In the genomic region with DNA sequence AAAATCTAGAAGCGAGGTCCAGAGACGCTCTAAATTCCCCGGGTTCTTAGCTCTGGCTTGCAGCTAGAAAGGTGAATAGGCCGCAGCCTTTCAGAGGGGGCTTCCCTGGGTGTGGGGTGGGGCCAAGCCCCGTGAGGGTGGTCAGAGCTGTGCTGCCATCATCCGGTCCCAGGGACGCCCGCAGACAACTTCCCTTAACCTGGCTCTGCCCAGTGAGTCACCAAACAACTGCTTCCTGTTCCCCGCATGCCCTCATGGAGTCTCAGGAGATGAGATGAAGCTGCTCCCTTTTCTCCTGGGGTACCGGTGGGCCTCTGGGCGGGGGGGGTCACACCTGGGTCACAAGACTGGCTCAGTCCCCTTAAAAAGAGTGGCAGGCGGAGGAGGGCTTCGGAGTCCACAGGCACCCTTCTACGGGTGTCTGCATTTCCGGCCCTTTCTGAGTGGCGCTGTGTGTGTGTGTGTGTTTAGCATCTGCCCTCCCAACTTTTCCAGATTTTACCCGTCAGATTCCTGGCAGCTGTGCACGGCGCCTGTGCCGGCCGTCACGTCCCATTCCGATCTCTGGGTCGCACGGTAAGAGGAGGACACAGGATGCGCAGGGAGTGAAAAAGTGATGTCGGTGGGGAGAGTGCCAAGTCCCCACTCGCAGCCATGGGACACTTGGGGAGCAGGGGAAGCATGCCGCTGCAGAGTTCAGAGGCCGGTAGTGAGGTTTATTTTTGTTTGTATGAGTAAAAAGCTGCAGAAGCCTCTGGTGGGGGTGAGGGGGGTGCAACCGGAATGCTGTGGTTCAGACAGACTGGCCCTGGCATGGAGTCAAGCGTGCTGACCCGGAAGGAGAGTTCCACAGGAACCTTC, we compare ENCODE assay signal across 10 cellular contexts. TPM values are rescaled to one million over a fixed set of nuclear protein-coding genes. Genes with fewer than 3 reads are reported as not detected.
A peak's percentile ranks its signal among the peaks of the same experiment; 100 is the strongest.
DNase-seq lines count a peak whose midpoint lies in the region; ATAC-seq and TF ChIP-seq lines count a peak whose summit lies in the region.
"Had no signal": no experiment of that assay in that cellular context is flagged by ENCODE, and none has a peak within 500 bp of the region (broad histone marks: within the 10 kb centered on the region; RNA-seq: fewer than 3 reads in every experiment).

No MANE protein-coding gene starts in this region.

- H2AFZ ChIP-seq in fibroblast of lung (ENCODE audit: low read length): no peak overlapping the region
- no peak overlapping the region for H2AFZ ChIP-seq in parathyroid adenoma

- H3K4me2 ChIP-seq in fibroblast of lung (ENCODE audit: extremely low read depth, insufficient read depth, low read length): peak overlapping the region; percentile 51
- H3K4me2 ChIP-seq in parathyroid adenoma (ENCODE audit: low read length): no peak overlapping the region

- no peak for ATAC-seq in HG03175 (IDR thresholded peaks at IDR 0.05; ENCODE audit: unreplicated experiment)
- no peak for ATAC-seq in HG03280 (IDR thresholded peaks at IDR 0.05; ENCODE audit: unreplicated experiment)
- ATAC-seq in HG02973 (IDR thresholded peaks at IDR 0.05; ENCODE audit: unreplicated experiment): no peak
- ATAC-seq in GM18870 (IDR thresholded peaks at IDR 0.05; ENCODE audit: unreplicated experiment): no peak
- ATAC-seq: Panc1 had no signal

- H3K9me3 ChIP-seq in Peyer's patch (no peaks in the 10 kb centered on the region), fibroblast of lung (ENCODE audit: control insufficient read depth, insufficient read depth, low read depth, low read length) (no peaks in the 10 kb centered on the region), parathyroid adenoma (ENCODE audit: control insufficient read depth, low read length) (no peaks in the 10 kb centered on the region)

- H3K4me1 ChIP-seq in Peyer's patch (peaks cover 2 to 47% (median 17%) of the 10 kb centered on the region in 4 donors), fibroblast of lung (ENCODE audit: control insufficient read depth, extremely low read depth, insufficient read depth, low read length) (peaks cover 66% of the 10 kb centered on the region), parathyroid adenoma (peaks cover 5% of the 10 kb centered on the region)

- H3K79me2 ChIP-seq in fibroblast of lung (ENCODE audit: control insufficient read depth, insufficient read depth, low read length) (no peaks in the 10 kb centered on the region), parathyroid adenoma (no peaks in the 10 kb centered on the region)

- H3K27me3 ChIP-seq in Peyer's patch (no peaks in the 10 kb centered on the region), fibroblast of lung (ENCODE audit: control insufficient read depth, insufficient read depth, low read length) (no peaks in the 10 kb centered on the region), parathyroid adenoma (ENCODE audit: control insufficient read depth, insufficient read depth, low read length) (no peaks in the 10 kb centered on the region)

- H3K36me3 ChIP-seq in Peyer's patch (no peaks in the 10 kb centered on the region), fibroblast of lung (ENCODE audit: control insufficient read depth, insufficient read depth, low read length) (peaks cover 3% of the 10 kb centered on the region), parathyroid adenoma (ENCODE audit: control insufficient read depth, insufficient read depth, low read length) (no peaks in the 10 kb centered on the region)

- peak overlapping the region; percentile 68 for H3K9ac ChIP-seq in fibroblast of lung (ENCODE audit: insufficient read depth, low read length)
- no peak overlapping the region for H3K9ac ChIP-seq in parathyroid adenoma

- H4K20me1 ChIP-seq in fibroblast of lung (ENCODE audit: control insufficient read depth, extremely low read depth, insufficient read depth, low read length): no peaks in the 10 kb centered on the region

- H3K4me3 ChIP-seq in Peyer's patch (no peak overlapping the region), fibroblast of lung (replicated peaks in 1 of 4; ENCODE audit: control extremely low read depth in 1 of 4, insufficient read depth in 1 of 4, low read depth in 3 of 4, low read length in 4 of 4) (no peak overlapping the region), parathyroid adenoma (ENCODE audit: low read depth, low read length) (no peak overlapping the region)

- no peak for TF ChIP-seq POLR2A in Peyer's patch (IDR thresholded peaks at IDR 0.05)

- no peak for TF ChIP-seq CTCF in Peyer's patch (IDR thresholded peaks at IDR 0.05)
- TF ChIP-seq CTCF in fibroblast of lung (conservative IDR thresholded peaks at IDR 0.05 in 1 of 2, IDR thresholded peaks at IDR 0.05 in 1 of 2; ENCODE audit: low read depth in 1 of 2, low read length in 2 of 2): peak in 1 of 2 donors; percentile 16
- no peak for TF ChIP-seq CTCF in parathyroid adenoma (IDR thresholded peaks at IDR 0.05)

- DNase-seq in Daoy (ENCODE audit: low read depth) (peak; percentile 73), Peyer's patch (peak in 1 of 3 donors; percentile 53), fibroblast of lung (ENCODE audit: low read depth in 2 of 2) (peak; percentile 76 to 87)
- DNase-seq: activated gamma-delta T cell treated with Interleukin-2 at 50 U/mL for 16 hours had no signal

- H3K27ac ChIP-seq in Peyer's patch: peak overlapping the region; percentile 63 to 94 (median 70)
- H3K27ac ChIP-seq in fibroblast of lung (ENCODE audit: insufficient read depth, low read length): peak overlapping the region; percentile 96
- H3K27ac ChIP-seq in parathyroid adenoma: peak overlapping the region; percentile 73

RNA-seq across cellular contexts. Expression of gene HIC1, which starts 16.7 kb away (rescaled TPM):
- 10.4 and 12.2 TPM in 2 replicates for total RNA-seq in Daoy (2014; rRNA removed; shearing (Covaris generic))
- total RNA-seq in Peyer's patch (10 to 100 TPM in 2 of 4 donors, 1 to 10 TPM in 2; 6.8 to 40.4 (median 12.8) TPM), fibroblast of lung (29.1 and 30.0 TPM in 2 replicates)
- polyA plus RNA-seq in fibroblast of lung: 8.2 and 11.3 TPM in 2 replicates
- 31.7 and 32.0 TPM in 2 replicates for polyA plus RNA-seq in fibroblast of lung (2012)
- polyA minus RNA-seq in fibroblast of lung (ENCODE audit: low replicate concordance): 14.0 and 15.0 TPM in 2 replicates

RNA-seq across cellular contexts. Expression of gene OVCA2, which starts 29.8 kb away (rescaled TPM):
- 83.3 and 93.3 TPM in 2 replicates for total RNA-seq in Daoy (2014; rRNA removed; shearing (Covaris generic))
- total RNA-seq in Peyer's patch (10 to 100 TPM; 32.4 to 49.0 (median 37.8) TPM), fibroblast of lung (40.6 and 41.1 TPM in 2 replicates)
- 27.9 and 41.8 TPM in 2 replicates for polyA plus RNA-seq in fibroblast of lung
- polyA plus RNA-seq in fibroblast of lung (2012): 21.1 and 44.6 TPM in 2 replicates
- 17.5 and 21.0 TPM in 2 replicates for polyA minus RNA-seq in fibroblast of lung (ENCODE audit: low replicate concordance)

RNA-seq across cellular contexts. Expression of gene DPH1, which starts 41.7 kb away (rescaled TPM):
- total RNA-seq in Daoy (2014; rRNA removed; shearing (Covaris generic)): 45.2 TPM in 2 replicates
- total RNA-seq in Peyer's patch (100 to 1,000 TPM in 1 of 4 donors, 10 to 100 TPM in 3; 25.9 to 130 (median 64.5) TPM), fibroblast of lung (21.3 and 23.1 TPM in 2 replicates)
- 28.5 and 31.3 TPM in 2 replicates for polyA plus RNA-seq in fibroblast of lung
- polyA plus RNA-seq in fibroblast of lung (2012): 33.4 and 34.1 TPM in 2 replicates
- 194 and 205 TPM in 2 replicates for polyA minus RNA-seq in fibroblast of lung (ENCODE audit: low replicate concordance)

RNA-seq across cellular contexts. Expression of gene RTN4RL1, which starts 46.5 kb away (rescaled TPM):
- 0.83 TPM in 1 of 2 replicates, not detected in the other for total RNA-seq in Daoy (2014; rRNA removed; shearing (Covaris generic))
- not detected for total RNA-seq in Peyer's patch
- 0.51 and 0.83 TPM in 2 replicates for total RNA-seq in fibroblast of lung
- 0.14 and 0.39 TPM in 2 replicates for polyA plus RNA-seq in fibroblast of lung
- 0.40 and 0.76 TPM in 2 replicates for polyA plus RNA-seq in fibroblast of lung (2012)
- polyA minus RNA-seq in fibroblast of lung (ENCODE audit: low replicate concordance): 0.20 TPM in 1 of 2 replicates, not detected in the other
